ENCODE assay signal across 1 cellular context in the genomic region with DNA sequence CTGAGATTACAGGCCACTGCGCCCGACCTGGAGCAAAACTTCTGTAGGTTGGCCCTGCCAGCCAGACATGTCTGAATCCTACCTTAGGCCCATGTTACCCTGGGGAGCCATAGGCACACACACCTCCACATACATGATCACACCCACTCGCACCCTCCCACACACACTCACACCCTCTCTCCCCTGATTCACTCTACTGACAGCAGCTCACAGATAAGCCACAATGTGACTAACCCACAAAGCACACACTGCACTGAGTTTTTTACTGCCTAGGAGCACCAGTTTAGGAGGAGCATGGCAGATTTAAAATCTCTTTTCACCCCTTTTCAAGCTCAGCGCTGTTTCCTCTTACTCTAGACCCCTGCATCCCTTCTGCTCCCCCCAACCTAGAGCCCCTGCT.
A peak's percentile ranks its signal among the peaks of the same experiment; 100 is the strongest.
TF ChIP-seq lines count a peak whose summit lies in the region.

No MANE protein-coding gene starts in this region.

TF ChIP-seq in HEK293, 187 proteins besides CTCF, POLR2A, EP300 and RAD21:
- TF ChIP-seq KLF17 (tag by site-specific recombination; IDR thresholded peaks at IDR 0.05) (0 out of 2 replicates have a peak, but pooled peaks have one; percentile 32), ZFHX2 (tag by site-specific recombination; conservative IDR thresholded peaks at IDR 0.05) (peak; percentile 99), KLF1 (tag by site-specific recombination; IDR thresholded peaks at IDR 0.05) (no peak), EGR2 (tag by site-specific recombination; IDR thresholded peaks at IDR 0.05; ENCODE audit: low read depth) (peak; percentile 98)
